ENCODE assay signal across 8 cellular contexts in the genomic region with DNA sequence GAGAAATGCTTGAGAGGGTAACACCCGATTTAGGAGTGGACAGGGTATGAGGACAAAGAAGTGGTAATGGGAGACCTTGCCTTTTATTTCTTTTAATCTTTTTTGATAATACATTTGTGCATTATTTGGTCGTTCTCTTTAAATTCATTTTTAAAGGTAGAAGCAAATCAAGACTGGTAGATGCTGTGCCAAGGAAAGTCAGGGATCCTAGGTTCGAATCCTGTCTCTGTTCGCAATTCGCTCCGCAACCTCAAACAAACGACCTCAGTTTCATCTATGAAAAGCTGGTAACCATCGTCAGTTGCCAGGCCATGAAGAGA. TPM values are rescaled to one million over a fixed set of nuclear protein-coding genes. Genes with fewer than 3 reads are reported as not detected.
A peak's percentile ranks its signal among the peaks of the same experiment; 100 is the strongest.
DNase-seq lines count a peak whose midpoint lies in the region; ATAC-seq and TF ChIP-seq lines count a peak whose summit lies in the region.

No MANE protein-coding gene starts in this region.

- peaks cover 24% of the 10 kb centered on the region for H3K27me3 Mint-ChIP-seq in CD4-positive, alpha-beta T cell
- peaks cover 18% of the 10 kb centered on the region for H3K27me3 Mint-ChIP-seq in neural progenitor cell (ENCODE audit: insufficient read depth, low read depth)

- intact Hi-C loops in CD4-positive, alpha-beta T cell (cut with DNase I, micrococcal nuclease), result loop anchor here (1.0 to 5.0 kb wide), 5 partner anchors 9 to 1054 kb away; a partner anchor contains a TSS

- H3K27me3 ChIP-seq in CD4-positive, alpha-beta T cell (ENCODE audit: control insufficient read depth, insufficient read depth, low read length), result no peaks in the 10 kb centered on the region
- H3K27me3 ChIP-seq in MM.1S (replicated peaks; ENCODE audit: insufficient read depth, low read length) (peaks cover 32% of the 10 kb centered on the region), neural progenitor cell (peaks cover 50% of the 10 kb centered on the region)
- H3K27me3 ChIP-seq in effector memory CD4-positive, alpha-beta T cell (replicated peaks; ENCODE audit: control insufficient read depth, insufficient read depth, low read length, poor library complexity, severe bottlenecking), result no peaks in the 10 kb centered on the region

- H3K79me2 ChIP-seq in MM.1S (ENCODE audit: low read length) (peaks cover 24% of the 10 kb centered on the region), neural progenitor cell (ENCODE audit: low read depth) (peaks cover 11% of the 10 kb centered on the region)

- 0 out of 2 replicates have a peak, but pooled peaks cover 11% of the 10 kb centered on the region for H3F3A ChIP-seq in MM.1S (ENCODE audit: insufficient read depth, low read length)
- no peaks in the 10 kb centered on the region for H3F3A ChIP-seq in neural progenitor cell (ENCODE audit: low read depth)

- no peak overlapping the region for H3K27ac ChIP-seq in CD4-positive, alpha-beta T cell (ENCODE audit: low read depth, low read length)
- H3K27ac ChIP-seq in MM.1S (ENCODE audit: low read length) (no peak overlapping the region), neural progenitor cell (no peak overlapping the region)
- H3K27ac ChIP-seq in effector memory CD4-positive, alpha-beta T cell (ENCODE audit: insufficient read depth, low read length, poor library complexity, severe bottlenecking), result peak overlapping the region; percentile 83

- peak overlapping the region; percentile 87 for H3K27ac Mint-ChIP-seq in CD4-positive, alpha-beta T cell
- H3K27ac Mint-ChIP-seq in neural progenitor cell, result no peak overlapping the region

- DNase-seq in CD4-positive, alpha-beta T cell, result no peak
- DNase-seq in MM.1S (no peak), neural progenitor cell (ENCODE audit: low spot score) (no peak), KBM-7 (no peak), HUDEP-2 (lab: John Stamatoyannopoulos, UW; ENCODE audit: unreplicated experiment in 76 of 76) (no peak), NCI-H2107 treated with DMSO at 0.1 percent for 48 hours (lab: John Stamatoyannopoulos, UW; ENCODE audit: unreplicated experiment) (no peak)
- no peak for DNase-seq in effector memory CD4-positive, alpha-beta T cell

- peak overlapping the region; percentile 100 for H3K4me3 Mint-ChIP-seq in CD4-positive, alpha-beta T cell
- peak overlapping the region; percentile 99 for H3K4me3 Mint-ChIP-seq in neural progenitor cell

- no peak for TF ChIP-seq CTCF in CD4-positive, alpha-beta T cell (IDR thresholded peaks at IDR 0.05)
- TF ChIP-seq CTCF in MM.1S (IDR thresholded peaks at IDR 0.05; ENCODE audit: low read length) (no peak), neural progenitor cell (IDR thresholded peaks at IDR 0.05) (no peak)

- H2AFZ ChIP-seq in MM.1S (ENCODE audit: low read length) (peak overlapping the region; percentile 42), neural progenitor cell (replicated peaks) (peak overlapping the region; percentile 84)

- H3K9me3 ChIP-seq in CD4-positive, alpha-beta T cell (ENCODE audit: control insufficient read depth, low read length), result no peaks in the 10 kb centered on the region
- H3K9me3 ChIP-seq in MM.1S (replicated peaks; ENCODE audit: insufficient read depth, low read length) (no peaks in the 10 kb centered on the region), neural progenitor cell (ENCODE audit: low read depth) (no peaks in the 10 kb centered on the region)
- H3K9me3 ChIP-seq in effector memory CD4-positive, alpha-beta T cell (ENCODE audit: control insufficient read depth, low read length), result no peaks in the 10 kb centered on the region

- no peak overlapping the region; the same call in 1 of the 2 replicates for H3K9ac ChIP-seq in MM.1S (ENCODE audit: low read length)
- no peak overlapping the region for H3K9ac ChIP-seq in neural progenitor cell

- CTCF ChIA-PET in CD4-positive, alpha-beta T cell (lab: Charles Lee), result interaction anchor here (1.5 kb wide), 1 partner anchor 188 kb away, joined by 4 read pairs; no protein-coding TSS in a partner anchor

- no peak for ATAC-seq in CD4-positive, alpha-beta T cell (ENCODE audit: poor library complexity)
- ATAC-seq in HG02759 (IDR thresholded peaks at IDR 0.05; ENCODE audit: unreplicated experiment), result no peak

- H3K4me2 ChIP-seq in MM.1S (ENCODE audit: low read depth, low read length) (peak overlapping the region; percentile 58), neural progenitor cell (peak overlapping the region; percentile 95)

- H4K20me1 ChIP-seq in MM.1S (ENCODE audit: insufficient read depth, low read length), result no peaks in the 10 kb centered on the region
- no peaks in the 10 kb centered on the region for H4K20me1 ChIP-seq in neural progenitor cell (ENCODE audit: low read depth)

- H3K4me1 ChIP-seq in MM.1S (ENCODE audit: low read length) (peaks cover 11% of the 10 kb centered on the region; the same call in 1 of the 2 replicates), neural progenitor cell (no peaks in the 10 kb centered on the region)
- peaks cover 12% of the 10 kb centered on the region for H3K4me1 ChIP-seq in effector memory CD4-positive, alpha-beta T cell (ENCODE audit: control insufficient read depth, insufficient read depth, low read length, poor library complexity, severe bottlenecking)

- no peaks in the 10 kb centered on the region for H3K9me3 Mint-ChIP-seq in CD4-positive, alpha-beta T cell
- no peaks in the 10 kb centered on the region for H3K9me3 Mint-ChIP-seq in neural progenitor cell

- no peaks in the 10 kb centered on the region for H3K9me2 ChIP-seq in MM.1S (replicated peaks; ENCODE audit: insufficient read depth, low read length)

- H3K36me3 ChIP-seq in MM.1S (replicated peaks; ENCODE audit: insufficient read depth, low read length) (peaks cover 12% of the 10 kb centered on the region; the same call in 1 of the 2 replicates), neural progenitor cell (no peaks in the 10 kb centered on the region)
- peaks cover 34% of the 10 kb centered on the region for H3K36me3 ChIP-seq in effector memory CD4-positive, alpha-beta T cell (ENCODE audit: control insufficient read depth, insufficient read depth, low read length)

- H3K4me3 ChIP-seq in MM.1S (ENCODE audit: low read length) (peak overlapping the region; percentile 86), neural progenitor cell (peak overlapping the region; percentile 86)
- peak overlapping the region; percentile 95 for H3K4me3 ChIP-seq in effector memory CD4-positive, alpha-beta T cell (ENCODE audit: insufficient read depth, low read depth, low read length, poor library complexity, severe bottlenecking)

- H3K36me3 Mint-ChIP-seq in CD4-positive, alpha-beta T cell (ENCODE audit: low read depth), result peaks cover 40% of the 10 kb centered on the region
- peaks cover 18% of the 10 kb centered on the region for H3K36me3 Mint-ChIP-seq in neural progenitor cell

- POLR2A ChIA-PET in CD4-positive, alpha-beta T cell (lab: Charles Lee), result interaction anchor here (0.6 to 1.6 kb wide), 4 partner anchors 18 to 562 kb away, joined by 3 to 4 read pairs (median 3); a partner anchor contains a TSS

- peaks cover 31% of the 10 kb centered on the region for H3K4me1 Mint-ChIP-seq in CD4-positive, alpha-beta T cell (ENCODE audit: low read depth)
- peaks cover 16% of the 10 kb centered on the region for H3K4me1 Mint-ChIP-seq in neural progenitor cell

- in situ Hi-C loops in KBM-7 (cut with MboI; ENCODE audit: low pct_unique_long_range_greater_than_20kb, low sequenced_read_pairs), result no loop called here

RNA-seq across cellular contexts. Expression of a gene that starts 0.4 kb away (rescaled TPM):
- total RNA-seq in CD4-positive, alpha-beta T cell, result 10 to 100 TPM; 42.7 to 47.8 TPM
- total RNA-seq in neural progenitor cell (ENCODE audit: low replicate concordance), result 30.9 and 49.0 TPM in 2 replicates

RNA-seq across cellular contexts. Expression of a gene that starts 8.3 kb away (rescaled TPM):
- total RNA-seq in CD4-positive, alpha-beta T cell, result 10 to 100 TPM; 31.1 to 33.8 TPM
- total RNA-seq in neural progenitor cell (ENCODE audit: low replicate concordance), result 11.6 and 23.1 TPM in 2 replicates

RNA-seq across cellular contexts. Expression of a gene that starts 37.3 kb away (rescaled TPM):
- 100 to 1,000 TPM; 150 to 155 TPM for total RNA-seq in CD4-positive, alpha-beta T cell
- total RNA-seq in neural progenitor cell (ENCODE audit: low replicate concordance), result 42.5 and 78.5 TPM in 2 replicates
